Comparison of ENCODE assay signal across 2 cellular contexts in the genomic region with DNA sequence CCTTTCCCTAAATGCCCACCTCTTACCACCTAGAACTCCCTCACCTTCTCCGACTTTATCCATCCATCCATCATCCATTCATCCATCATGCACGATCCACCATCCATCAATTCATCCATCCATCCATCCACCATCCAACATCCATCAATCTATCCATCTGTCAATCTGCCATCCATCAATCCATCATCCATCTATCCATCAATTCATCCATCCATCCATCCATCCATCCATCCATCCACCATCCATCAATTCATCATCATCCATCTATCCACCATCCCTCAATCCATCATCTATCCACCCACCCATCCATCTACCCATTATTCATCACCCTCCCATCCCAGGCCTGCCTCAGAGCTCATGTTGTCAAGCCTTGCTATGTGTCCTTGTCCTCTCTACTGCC.
TF ChIP-seq lines count a peak whose summit lies in the region.

No MANE protein-coding gene starts in this region.

TF ChIP-seq in HepG2, 621 proteins besides CTCF, POLR2A, EP300 and RAD21:
- TF ChIP-seq NFATC3 (CRISPR knock-in tag; IDR thresholded peaks at IDR 0.05) (no peak), FOSL2 (CRISPR knock-in tag; IDR thresholded peaks at IDR 0.05) (no peak), FOXP1 (IDR thresholded peaks at IDR 0.05) (peak; percentile 39; the same call in 1 of the 2 replicates), FOXP1 (CRISPR knock-in tag; IDR thresholded peaks at IDR 0.05) (no peak), ZNF841 (CRISPR knock-in tag; IDR thresholded peaks at IDR 0.05; ENCODE audit: borderline replicate concordance) (no peak), SNAPC2 (CRISPR knock-in tag; IDR thresholded peaks at IDR 0.05) (no peak), XRCC5 (optimal IDR thresholded peaks at IDR 0.05; ENCODE audit: low read length) (no peak), FOXA3 (CRISPR knock-in tag; IDR thresholded peaks at IDR 0.05) (no peak), RBM39 (IDR thresholded peaks at IDR 0.05; ENCODE audit: low read depth, low read length, poor library complexity, severe bottlenecking) (no peak), ZNF251 (CRISPR knock-in tag; IDR thresholded peaks at IDR 0.05) (no peak), ATF7 (IDR thresholded peaks at IDR 0.05) (0 out of 2 replicates have a peak, but pooled peaks have one; percentile 9), ATF7 (CRISPR knock-in tag; IDR thresholded peaks at IDR 0.05) (no peak), SAFB2 (CRISPR knock-in tag; IDR thresholded peaks at IDR 0.05; ENCODE audit: borderline replicate concordance, low read depth) (no peak)
- TF ChIP-seq, protein P1, sequence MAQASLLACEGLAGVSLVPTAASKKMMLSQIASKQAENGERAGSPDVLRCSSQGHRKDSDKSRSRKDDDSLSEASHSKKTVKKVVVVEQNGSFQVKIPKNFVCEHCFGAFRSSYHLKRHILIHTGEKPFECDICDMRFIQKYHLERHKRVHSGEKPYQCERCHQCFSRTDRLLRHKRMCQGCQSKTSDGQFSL (CRISPR knock-in tag; IDR thresholded peaks at IDR 0.05) = no peak

TF ChIP-seq in K562, 482 proteins besides CTCF, POLR2A, EP300 and RAD21:
- TF ChIP-seq ELF4 (CRISPR knock-in tag; IDR thresholded peaks at IDR 0.05) (peak; percentile 82; the same call in 1 of the 2 replicates), ZNF175 (CRISPR knock-in tag; IDR thresholded peaks at IDR 0.05; ENCODE audit: low read depth) (no peak), ARHGAP35 (IDR thresholded peaks at IDR 0.05; ENCODE audit: partially characterized antibody) (peak; percentile 90), PHTF2 (CRISPR knock-in tag; IDR thresholded peaks at IDR 0.05) (no peak), MEIS2 (IDR thresholded peaks at IDR 0.05; ENCODE audit: partially characterized antibody) (peak; percentile 79), CTBP1 (IDR thresholded peaks at IDR 0.05; ENCODE audit: borderline replicate concordance) (peak; percentile 28; the same call in 1 of the 2 replicates), OTX1 (CRISPR knock-in tag; IDR thresholded peaks at IDR 0.05) (0 out of 2 replicates have a peak, but pooled peaks have one; percentile 53), KDM1A (IDR thresholded peaks at IDR 0.05) (peak; percentile 63 to 66; a peak in 2 of 4 replicates), EHMT2 (IDR thresholded peaks at IDR 0.05) (peak; percentile 75), HDAC1 (IDR thresholded peaks at IDR 0.05) (peak in 1 of 2 experiments; percentile 60; a peak in 1 of 4 replicates), PURB (CRISPR knock-in tag; IDR thresholded peaks at IDR 0.05; ENCODE audit: low read depth) (no peak)
- TF ChIP-seq, protein P2, sequence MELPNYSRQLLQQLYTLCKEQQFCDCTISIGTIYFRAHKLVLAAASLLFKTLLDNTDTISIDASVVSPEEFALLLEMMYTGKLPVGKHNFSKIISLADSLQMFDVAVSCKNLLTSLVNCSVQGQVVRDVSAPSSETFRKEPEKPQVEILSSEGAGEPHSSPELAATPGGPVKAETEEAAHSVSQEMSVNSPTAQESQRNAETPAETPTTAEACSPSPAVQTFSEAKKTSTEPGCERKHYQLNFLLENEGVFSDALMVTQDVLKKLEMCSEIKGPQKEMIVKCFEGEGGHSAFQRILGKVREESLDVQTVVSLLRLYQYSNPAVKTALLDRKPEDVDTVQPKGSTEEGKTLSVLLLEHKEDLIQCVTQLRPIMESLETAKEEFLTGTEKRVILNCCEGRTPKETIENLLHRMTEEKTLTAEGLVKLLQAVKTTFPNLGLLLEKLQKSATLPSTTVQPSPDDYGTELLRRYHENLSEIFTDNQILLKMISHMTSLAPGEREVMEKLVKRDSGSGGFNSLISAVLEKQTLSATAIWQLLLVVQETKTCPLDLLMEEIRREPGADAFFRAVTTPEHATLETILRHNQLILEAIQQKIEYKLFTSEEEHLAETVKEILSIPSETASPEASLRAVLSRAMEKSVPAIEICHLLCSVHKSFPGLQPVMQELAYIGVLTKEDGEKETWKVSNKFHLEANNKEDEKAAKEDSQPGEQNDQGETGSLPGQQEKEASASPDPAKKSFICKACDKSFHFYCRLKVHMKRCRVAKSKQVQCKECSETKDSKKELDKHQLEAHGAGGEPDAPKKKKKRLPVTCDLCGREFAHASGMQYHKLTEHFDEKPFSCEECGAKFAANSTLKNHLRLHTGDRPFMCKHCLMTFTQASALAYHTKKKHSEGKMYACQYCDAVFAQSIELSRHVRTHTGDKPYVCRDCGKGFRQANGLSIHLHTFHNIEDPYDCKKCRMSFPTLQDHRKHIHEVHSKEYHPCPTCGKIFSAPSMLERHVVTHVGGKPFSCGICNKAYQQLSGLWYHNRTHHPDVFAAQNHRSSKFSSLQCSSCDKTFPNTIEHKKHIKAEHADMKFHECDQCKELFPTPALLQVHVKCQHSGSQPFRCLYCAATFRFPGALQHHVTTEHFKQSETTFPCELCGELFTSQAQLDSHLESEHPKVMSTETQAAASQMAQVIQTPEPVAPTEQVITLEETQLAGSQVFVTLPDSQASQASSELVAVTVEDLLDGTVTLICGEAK (IDR thresholded peaks at IDR 0.05) = no peak
- TF ChIP-seq, protein P2 (CRISPR knock-in tag; IDR thresholded peaks at IDR 0.05) = no peak
- TF ChIP-seq, protein P3, sequence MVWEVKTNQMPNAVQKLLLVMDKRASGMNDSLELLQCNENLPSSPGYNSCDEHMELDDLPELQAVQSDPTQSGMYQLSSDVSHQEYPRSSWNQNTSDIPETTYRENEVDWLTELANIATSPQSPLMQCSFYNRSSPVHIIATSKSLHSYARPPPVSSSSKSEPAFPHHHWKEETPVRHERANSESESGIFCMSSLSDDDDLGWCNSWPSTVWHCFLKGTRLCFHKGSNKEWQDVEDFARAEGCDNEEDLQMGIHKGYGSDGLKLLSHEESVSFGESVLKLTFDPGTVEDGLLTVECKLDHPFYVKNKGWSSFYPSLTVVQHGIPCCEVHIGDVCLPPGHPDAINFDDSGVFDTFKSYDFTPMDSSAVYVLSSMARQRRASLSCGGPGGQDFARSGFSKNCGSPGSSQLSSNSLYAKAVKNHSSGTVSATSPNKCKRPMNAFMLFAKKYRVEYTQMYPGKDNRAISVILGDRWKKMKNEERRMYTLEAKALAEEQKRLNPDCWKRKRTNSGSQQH (CRISPR knock-in tag; IDR thresholded peaks at IDR 0.05) = peak; percentile 75
- TF ChIP-seq, protein P4, sequence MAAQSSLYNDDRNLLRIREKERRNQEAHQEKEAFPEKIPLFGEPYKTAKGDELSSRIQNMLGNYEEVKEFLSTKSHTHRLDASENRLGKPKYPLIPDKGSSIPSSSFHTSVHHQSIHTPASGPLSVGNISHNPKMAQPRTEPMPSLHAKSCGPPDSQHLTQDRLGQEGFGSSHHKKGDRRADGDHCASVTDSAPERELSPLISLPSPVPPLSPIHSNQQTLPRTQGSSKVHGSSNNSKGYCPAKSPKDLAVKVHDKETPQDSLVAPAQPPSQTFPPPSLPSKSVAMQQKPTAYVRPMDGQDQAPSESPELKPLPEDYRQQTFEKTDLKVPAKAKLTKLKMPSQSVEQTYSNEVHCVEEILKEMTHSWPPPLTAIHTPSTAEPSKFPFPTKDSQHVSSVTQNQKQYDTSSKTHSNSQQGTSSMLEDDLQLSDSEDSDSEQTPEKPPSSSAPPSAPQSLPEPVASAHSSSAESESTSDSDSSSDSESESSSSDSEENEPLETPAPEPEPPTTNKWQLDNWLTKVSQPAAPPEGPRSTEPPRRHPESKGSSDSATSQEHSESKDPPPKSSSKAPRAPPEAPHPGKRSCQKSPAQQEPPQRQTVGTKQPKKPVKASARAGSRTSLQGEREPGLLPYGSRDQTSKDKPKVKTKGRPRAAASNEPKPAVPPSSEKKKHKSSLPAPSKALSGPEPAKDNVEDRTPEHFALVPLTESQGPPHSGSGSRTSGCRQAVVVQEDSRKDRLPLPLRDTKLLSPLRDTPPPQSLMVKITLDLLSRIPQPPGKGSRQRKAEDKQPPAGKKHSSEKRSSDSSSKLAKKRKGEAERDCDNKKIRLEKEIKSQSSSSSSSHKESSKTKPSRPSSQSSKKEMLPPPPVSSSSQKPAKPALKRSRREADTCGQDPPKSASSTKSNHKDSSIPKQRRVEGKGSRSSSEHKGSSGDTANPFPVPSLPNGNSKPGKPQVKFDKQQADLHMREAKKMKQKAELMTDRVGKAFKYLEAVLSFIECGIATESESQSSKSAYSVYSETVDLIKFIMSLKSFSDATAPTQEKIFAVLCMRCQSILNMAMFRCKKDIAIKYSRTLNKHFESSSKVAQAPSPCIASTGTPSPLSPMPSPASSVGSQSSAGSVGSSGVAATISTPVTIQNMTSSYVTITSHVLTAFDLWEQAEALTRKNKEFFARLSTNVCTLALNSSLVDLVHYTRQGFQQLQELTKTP (IDR thresholded peaks at IDR 0.05; ENCODE audit: low read depth in 1 of 2, partially characterized antibody in 2 of 2) = no peak
- TF ChIP-seq, protein P5, sequence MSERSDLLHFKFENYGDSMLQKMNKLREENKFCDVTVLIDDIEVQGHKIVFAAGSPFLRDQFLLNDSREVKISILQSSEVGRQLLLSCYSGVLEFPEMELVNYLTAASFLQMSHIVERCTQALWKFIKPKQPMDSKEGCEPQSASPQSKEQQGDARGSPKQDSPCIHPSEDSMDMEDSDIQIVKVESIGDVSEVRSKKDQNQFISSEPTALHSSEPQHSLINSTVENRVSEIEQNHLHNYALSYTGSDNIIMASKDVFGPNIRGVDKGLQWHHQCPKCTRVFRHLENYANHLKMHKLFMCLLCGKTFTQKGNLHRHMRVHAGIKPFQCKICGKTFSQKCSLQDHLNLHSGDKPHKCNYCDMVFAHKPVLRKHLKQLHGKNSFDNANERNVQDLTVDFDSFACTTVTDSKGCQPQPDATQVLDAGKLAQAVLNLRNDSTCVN (CRISPR knock-in tag; IDR thresholded peaks at IDR 0.05) = 0 out of 2 replicates have a peak, but pooled peaks have one; percentile 56
- TF ChIP-seq, protein P6, sequence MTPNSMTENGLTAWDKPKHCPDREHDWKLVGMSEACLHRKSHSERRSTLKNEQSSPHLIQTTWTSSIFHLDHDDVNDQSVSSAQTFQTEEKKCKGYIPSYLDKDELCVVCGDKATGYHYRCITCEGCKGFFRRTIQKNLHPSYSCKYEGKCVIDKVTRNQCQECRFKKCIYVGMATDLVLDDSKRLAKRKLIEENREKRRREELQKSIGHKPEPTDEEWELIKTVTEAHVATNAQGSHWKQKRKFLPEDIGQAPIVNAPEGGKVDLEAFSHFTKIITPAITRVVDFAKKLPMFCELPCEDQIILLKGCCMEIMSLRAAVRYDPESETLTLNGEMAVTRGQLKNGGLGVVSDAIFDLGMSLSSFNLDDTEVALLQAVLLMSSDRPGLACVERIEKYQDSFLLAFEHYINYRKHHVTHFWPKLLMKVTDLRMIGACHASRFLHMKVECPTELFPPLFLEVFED (CRISPR knock-in tag; conservative IDR thresholded peaks at IDR 0.05) = 0 out of 2 replicates have a peak, but pooled peaks have one; percentile 45
- TF ChIP-seq, protein P7, sequence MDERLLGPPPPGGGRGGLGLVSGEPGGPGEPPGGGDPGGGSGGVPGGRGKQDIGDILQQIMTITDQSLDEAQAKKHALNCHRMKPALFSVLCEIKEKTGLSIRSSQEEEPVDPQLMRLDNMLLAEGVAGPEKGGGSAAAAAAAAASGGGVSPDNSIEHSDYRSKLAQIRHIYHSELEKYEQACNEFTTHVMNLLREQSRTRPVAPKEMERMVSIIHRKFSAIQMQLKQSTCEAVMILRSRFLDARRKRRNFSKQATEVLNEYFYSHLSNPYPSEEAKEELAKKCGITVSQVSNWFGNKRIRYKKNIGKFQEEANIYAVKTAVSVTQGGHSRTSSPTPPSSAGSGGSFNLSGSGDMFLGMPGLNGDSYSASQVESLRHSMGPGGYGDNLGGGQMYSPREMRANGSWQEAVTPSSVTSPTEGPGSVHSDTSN (CRISPR knock-in tag; IDR thresholded peaks at IDR 0.05; ENCODE audit: low read depth) = no peak
- TF ChIP-seq, protein P7 (tag; conservative IDR thresholded peaks at IDR 0.05; ENCODE audit: low read depth) = peak; percentile 88
- TF ChIP-seq, protein P8, sequence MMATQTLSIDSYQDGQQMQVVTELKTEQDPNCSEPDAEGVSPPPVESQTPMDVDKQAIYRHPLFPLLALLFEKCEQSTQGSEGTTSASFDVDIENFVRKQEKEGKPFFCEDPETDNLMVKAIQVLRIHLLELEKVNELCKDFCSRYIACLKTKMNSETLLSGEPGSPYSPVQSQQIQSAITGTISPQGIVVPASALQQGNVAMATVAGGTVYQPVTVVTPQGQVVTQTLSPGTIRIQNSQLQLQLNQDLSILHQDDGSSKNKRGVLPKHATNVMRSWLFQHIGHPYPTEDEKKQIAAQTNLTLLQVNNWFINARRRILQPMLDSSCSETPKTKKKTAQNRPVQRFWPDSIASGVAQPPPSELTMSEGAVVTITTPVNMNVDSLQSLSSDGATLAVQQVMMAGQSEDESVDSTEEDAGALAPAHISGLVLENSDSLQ (IDR thresholded peaks at IDR 0.05) = peak; percentile 74
